ENCODE assay signal across 1 cellular context in genomic region chr13:44397766-44398223, GRCh38.
TF ChIP-seq lines count a peak whose summit lies in the region.

No MANE protein-coding gene starts in this region.

TF ChIP-seq in K562, 482 proteins besides CTCF, POLR2A, EP300 and RAD21 (continued from another document and continues in another):
- TF ChIP-seq GTF2B (IDR thresholded peaks at IDR 0.05; ENCODE audit: extremely low read depth, insufficient read length), result no peak
- TF ChIP-seq SREBF2 (CRISPR knock-in tag; IDR thresholded peaks at IDR 0.05), result no peak
- no peak for TF ChIP-seq GABPA (tag; conservative IDR thresholded peaks at IDR 0.05; ENCODE audit: low read depth)
- no peak for TF ChIP-seq SNIP1 (IDR thresholded peaks at IDR 0.05; ENCODE audit: low read depth)
- no peak for TF ChIP-seq KLF13 (tag; IDR thresholded peaks at IDR 0.05; ENCODE audit: borderline replicate concordance, low read depth)
- peak; percentile 43; the same call in 1 of the 2 replicates for TF ChIP-seq ZNF274 (IDR thresholded peaks at IDR 0.05; ENCODE audit: borderline replicate concordance, low read depth, low read length)
- no peak for TF ChIP-seq CSDE1 (IDR thresholded peaks at IDR 0.05)
- TF ChIP-seq ZNF639 (CRISPR knock-in tag; conservative IDR thresholded peaks at IDR 0.05 in 1 of 2, IDR thresholded peaks at IDR 0.05 in 1 of 2), result 0 out of 4 replicates have a peak, but pooled peaks of 1 of the 2 experiments have one; percentile 32
- TF ChIP-seq STAT5B (CRISPR knock-in tag; IDR thresholded peaks at IDR 0.05), result no peak
- no peak for TF ChIP-seq ZNF764 (CRISPR knock-in tag; IDR thresholded peaks at IDR 0.05; ENCODE audit: low read depth)
- no peak for TF ChIP-seq YBX1 (IDR thresholded peaks at IDR 0.05)
- TF ChIP-seq, protein P1, sequence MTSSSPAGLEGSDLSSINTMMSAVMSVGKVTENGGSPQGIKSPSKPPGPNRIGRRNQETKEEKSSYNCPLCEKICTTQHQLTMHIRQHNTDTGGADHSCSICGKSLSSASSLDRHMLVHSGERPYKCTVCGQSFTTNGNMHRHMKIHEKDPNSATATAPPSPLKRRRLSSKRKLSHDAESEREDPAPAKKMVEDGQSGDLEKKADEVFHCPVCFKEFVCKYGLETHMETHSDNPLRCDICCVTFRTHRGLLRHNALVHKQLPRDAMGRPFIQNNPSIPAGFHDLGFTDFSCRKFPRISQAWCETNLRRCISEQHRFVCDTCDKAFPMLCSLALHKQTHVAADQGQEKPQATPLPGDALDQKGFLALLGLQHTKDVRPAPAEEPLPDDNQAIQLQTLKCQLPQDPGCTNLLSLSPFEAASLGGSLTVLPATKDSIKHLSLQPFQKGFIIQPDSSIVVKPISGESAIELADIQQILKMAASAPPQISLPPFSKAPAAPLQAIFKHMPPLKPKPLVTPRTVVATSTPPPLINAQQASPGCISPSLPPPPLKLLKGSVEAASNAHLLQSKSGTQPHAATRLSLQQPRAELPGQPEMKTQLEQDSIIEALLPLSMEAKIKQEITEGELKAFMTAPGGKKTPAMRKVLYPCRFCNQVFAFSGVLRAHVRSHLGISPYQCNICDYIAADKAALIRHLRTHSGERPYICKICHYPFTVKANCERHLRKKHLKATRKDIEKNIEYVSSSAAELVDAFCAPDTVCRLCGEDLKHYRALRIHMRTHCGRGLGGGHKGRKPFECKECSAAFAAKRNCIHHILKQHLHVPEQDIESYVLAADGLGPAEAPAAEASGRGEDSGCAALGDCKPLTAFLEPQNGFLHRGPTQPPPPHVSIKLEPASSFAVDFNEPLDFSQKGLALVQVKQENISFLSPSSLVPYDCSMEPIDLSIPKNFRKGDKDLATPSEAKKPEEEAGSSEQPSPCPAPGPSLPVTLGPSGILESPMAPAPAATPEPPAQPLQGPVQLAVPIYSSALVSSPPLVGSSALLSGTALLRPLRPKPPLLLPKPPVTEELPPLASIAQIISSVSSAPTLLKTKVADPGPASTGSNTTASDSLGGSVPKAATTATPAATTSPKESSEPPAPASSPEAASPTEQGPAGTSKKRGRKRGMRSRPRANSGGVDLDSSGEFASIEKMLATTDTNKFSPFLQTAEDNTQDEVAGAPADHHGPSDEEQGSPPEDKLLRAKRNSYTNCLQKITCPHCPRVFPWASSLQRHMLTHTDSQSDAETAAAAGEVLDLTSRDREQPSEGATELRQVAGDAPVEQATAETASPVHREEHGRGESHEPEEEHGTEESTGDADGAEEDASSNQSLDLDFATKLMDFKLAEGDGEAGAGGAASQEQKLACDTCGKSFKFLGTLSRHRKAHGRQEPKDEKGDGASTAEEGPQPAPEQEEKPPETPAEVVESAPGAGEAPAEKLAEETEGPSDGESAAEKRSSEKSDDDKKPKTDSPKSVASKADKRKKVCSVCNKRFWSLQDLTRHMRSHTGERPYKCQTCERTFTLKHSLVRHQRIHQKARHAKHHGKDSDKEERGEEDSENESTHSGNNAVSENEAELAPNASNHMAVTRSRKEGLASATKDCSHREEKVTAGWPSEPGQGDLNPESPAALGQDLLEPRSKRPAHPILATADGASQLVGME (CRISPR knock-in tag; IDR thresholded peaks at IDR 0.05), result no peak
- TF ChIP-seq WHSC1 (IDR thresholded peaks at IDR 0.05; ENCODE audit: low read length), result no peak
- no peak for TF ChIP-seq SRSF3 (IDR thresholded peaks at IDR 0.05; ENCODE audit: insufficient read depth, low read length)
- TF ChIP-seq ZNF507 (tag; conservative IDR thresholded peaks at IDR 0.05), result no peak
- TF ChIP-seq ARHGAP35 (IDR thresholded peaks at IDR 0.05; ENCODE audit: partially characterized antibody), result no peak
- TF ChIP-seq, protein P2, sequence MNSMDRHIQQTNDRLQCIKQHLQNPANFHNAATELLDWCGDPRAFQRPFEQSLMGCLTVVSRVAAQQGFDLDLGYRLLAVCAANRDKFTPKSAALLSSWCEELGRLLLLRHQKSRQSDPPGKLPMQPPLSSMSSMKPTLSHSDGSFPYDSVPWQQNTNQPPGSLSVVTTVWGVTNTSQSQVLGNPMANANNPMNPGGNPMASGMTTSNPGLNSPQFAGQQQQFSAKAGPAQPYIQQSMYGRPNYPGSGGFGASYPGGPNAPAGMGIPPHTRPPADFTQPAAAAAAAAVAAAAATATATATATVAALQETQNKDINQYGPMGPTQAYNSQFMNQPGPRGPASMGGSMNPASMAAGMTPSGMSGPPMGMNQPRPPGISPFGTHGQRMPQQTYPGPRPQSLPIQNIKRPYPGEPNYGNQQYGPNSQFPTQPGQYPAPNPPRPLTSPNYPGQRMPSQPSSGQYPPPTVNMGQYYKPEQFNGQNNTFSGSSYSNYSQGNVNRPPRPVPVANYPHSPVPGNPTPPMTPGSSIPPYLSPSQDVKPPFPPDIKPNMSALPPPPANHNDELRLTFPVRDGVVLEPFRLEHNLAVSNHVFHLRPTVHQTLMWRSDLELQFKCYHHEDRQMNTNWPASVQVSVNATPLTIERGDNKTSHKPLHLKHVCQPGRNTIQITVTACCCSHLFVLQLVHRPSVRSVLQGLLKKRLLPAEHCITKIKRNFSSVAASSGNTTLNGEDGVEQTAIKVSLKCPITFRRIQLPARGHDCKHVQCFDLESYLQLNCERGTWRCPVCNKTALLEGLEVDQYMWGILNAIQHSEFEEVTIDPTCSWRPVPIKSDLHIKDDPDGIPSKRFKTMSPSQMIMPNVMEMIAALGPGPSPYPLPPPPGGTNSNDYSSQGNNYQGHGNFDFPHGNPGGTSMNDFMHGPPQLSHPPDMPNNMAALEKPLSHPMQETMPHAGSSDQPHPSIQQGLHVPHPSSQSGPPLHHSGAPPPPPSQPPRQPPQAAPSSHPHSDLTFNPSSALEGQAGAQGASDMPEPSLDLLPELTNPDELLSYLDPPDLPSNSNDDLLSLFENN (IDR thresholded peaks at IDR 0.05; ENCODE audit: low read depth in 2 of 2, low read length in 2 of 2), result peak in 1 of 2 experiments; percentile 89; a peak in 2 of 4 replicates
- TF ChIP-seq NR2F6 (CRISPR knock-in tag; IDR thresholded peaks at IDR 0.05), result no peak
- TF ChIP-seq KDM2B (CRISPR knock-in tag; IDR thresholded peaks at IDR 0.05), result no peak
- TF ChIP-seq, protein P3, sequence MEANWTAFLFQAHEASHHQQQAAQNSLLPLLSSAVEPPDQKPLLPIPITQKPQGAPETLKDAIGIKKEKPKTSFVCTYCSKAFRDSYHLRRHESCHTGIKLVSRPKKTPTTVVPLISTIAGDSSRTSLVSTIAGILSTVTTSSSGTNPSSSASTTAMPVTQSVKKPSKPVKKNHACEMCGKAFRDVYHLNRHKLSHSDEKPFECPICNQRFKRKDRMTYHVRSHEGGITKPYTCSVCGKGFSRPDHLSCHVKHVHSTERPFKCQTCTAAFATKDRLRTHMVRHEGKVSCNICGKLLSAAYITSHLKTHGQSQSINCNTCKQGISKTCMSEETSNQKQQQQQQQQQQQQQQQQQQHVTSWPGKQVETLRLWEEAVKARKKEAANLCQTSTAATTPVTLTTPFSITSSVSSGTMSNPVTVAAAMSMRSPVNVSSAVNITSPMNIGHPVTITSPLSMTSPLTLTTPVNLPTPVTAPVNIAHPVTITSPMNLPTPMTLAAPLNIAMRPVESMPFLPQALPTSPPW (CRISPR knock-in tag; IDR thresholded peaks at IDR 0.05), result peak; percentile 62
- no peak for TF ChIP-seq ESRRB (CRISPR knock-in tag; IDR thresholded peaks at IDR 0.05; ENCODE audit: borderline replicate concordance)
- TF ChIP-seq LARP7 (IDR thresholded peaks at IDR 0.05), result no peak
- no peak for TF ChIP-seq SMARCA5 (IDR thresholded peaks at IDR 0.05)
- TF ChIP-seq ZNF785 (CRISPR knock-in tag; IDR thresholded peaks at IDR 0.05), result no peak
- TF ChIP-seq CHAMP1 (IDR thresholded peaks at IDR 0.05), result no peak
- TF ChIP-seq POLR2AphosphoS5 (IDR thresholded peaks at IDR 0.05; ENCODE audit: control insufficient read depth, insufficient read depth, low read depth, low read length), result peak; percentile 93
- no peak for TF ChIP-seq ZNF75A (CRISPR knock-in tag; IDR thresholded peaks at IDR 0.05)
- TF ChIP-seq RUNX1 (IDR thresholded peaks at IDR 0.05; ENCODE audit: low read depth), result 0 out of 2 replicates have a peak, but pooled peaks have one; percentile 70
- TF ChIP-seq, protein P4, sequence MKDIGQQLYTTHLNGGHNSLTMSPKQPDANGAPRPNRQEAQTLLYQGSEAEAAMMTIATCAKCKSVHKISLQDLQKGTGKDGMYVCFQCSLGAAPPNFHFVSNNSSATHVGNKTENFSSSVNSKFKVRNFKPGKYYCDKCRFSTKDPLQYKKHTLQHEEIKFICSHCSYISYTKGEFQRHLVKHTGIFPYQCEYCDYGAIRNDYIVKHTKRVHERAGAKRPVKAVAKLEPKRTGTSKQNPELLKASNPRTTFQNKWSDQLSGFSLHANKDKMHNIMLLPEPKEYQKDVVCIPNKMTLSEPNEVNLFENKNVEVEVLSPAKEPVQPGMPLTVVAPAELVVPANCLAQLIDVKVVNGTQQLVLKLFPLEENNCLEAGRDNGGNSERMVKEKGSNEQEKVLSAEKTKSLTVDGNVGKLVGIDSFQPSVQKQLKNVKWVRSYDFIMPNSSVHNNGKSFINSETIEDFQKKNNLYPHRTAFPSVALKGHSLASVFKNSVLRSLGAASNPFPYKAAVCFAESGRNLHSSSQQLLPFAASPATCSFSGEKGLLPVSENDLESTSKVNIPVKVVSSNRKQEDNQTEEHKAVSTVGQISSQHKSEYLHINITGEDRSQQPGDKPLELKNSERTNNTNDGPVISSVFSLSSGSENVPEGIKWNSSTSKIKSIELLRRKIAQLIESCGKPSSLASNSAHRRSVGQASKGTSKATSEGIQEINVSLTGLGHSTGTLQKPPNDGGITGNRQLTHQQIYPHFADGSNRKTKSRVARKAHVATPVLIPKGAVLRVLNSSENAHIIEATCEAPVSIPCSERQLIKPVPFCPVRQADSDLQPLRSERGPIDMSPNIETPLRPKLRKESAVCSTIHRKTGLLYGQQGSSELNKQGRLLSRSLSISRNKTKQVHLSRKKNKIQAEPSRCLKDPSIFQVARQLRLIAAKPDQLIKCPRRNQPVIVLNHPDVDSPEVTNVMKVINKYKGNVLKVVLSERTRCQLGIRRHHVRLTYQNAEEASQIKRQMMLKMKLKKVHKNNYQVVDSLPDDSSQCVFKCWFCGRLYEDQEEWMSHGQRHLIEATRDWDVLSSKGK (CRISPR knock-in tag; IDR thresholded peaks at IDR 0.05), result no peak
- TF ChIP-seq SLC30A9 (CRISPR knock-in tag; IDR thresholded peaks at IDR 0.05), result no peak
- no peak for TF ChIP-seq ZNF121 (CRISPR knock-in tag; conservative IDR thresholded peaks at IDR 0.05)
- no peak for TF ChIP-seq DIDO1 (tag; IDR thresholded peaks at IDR 0.05; ENCODE audit: low read depth)
- TF ChIP-seq ZNF584 (CRISPR knock-in tag; IDR thresholded peaks at IDR 0.05; ENCODE audit: low read depth), result 0 out of 2 replicates have a peak, but pooled peaks have one; percentile 58
- TF ChIP-seq, protein P5, sequence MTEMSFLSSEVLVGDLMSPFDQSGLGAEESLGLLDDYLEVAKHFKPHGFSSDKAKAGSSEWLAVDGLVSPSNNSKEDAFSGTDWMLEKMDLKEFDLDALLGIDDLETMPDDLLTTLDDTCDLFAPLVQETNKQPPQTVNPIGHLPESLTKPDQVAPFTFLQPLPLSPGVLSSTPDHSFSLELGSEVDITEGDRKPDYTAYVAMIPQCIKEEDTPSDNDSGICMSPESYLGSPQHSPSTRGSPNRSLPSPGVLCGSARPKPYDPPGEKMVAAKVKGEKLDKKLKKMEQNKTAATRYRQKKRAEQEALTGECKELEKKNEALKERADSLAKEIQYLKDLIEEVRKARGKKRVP (CRISPR knock-in tag; IDR thresholded peaks at IDR 0.05), result 0 out of 2 replicates have a peak, but pooled peaks have one; percentile 42
- TF ChIP-seq STAG1 (CRISPR knock-in tag; IDR thresholded peaks at IDR 0.05; ENCODE audit: borderline replicate concordance), result no peak
- TF ChIP-seq HNRNPH1 (optimal IDR thresholded peaks at IDR 0.05; ENCODE audit: low read depth, low read length), result no peak
- no peak for TF ChIP-seq ZNF740 (CRISPR knock-in tag; IDR thresholded peaks at IDR 0.05)
- no peak for TF ChIP-seq ZNF740 (tag; IDR thresholded peaks at IDR 0.05)
